Comparison of ENCODE assay signal across 37 cellular contexts in genomic region chr3:3792391-3792790, GRCh38. TPM values are rescaled to one million over a fixed set of nuclear protein-coding genes. Genes with fewer than 3 reads are reported as not detected.
"Had no signal": no experiment of that assay in that cellular context is flagged by ENCODE, and none has a peak within 500 bp of the region (broad histone marks: within the 10 kb centered on the region; RNA-seq: fewer than 3 reads in every experiment).

No MANE protein-coding gene starts in this region.

- ATAC-seq: activated CD8-positive, alpha-beta T cell treated with anti-CD3 and anti-CD28 coated beads for 36 hours; activated naive CD4-positive, alpha-beta T cell treated with anti-CD3 and anti-CD28 coated beads, Interleukin-2, amount 50 U/mL, for 72 hours; activated T-cell treated with anti-CD3 and anti-CD28 coated beads, Interleukin-2, amount 50 U/mL, for 4 hours; activated T-cell treated with anti-CD3 and anti-CD28 coated beads, Interleukin-2, amount 50 U/mL, for 72 hours; activated T-helper 17 cell treated with anti-CD3 and anti-CD28 coated beads, Interleukin-2, amount 50 U/mL, for 72 hours; body of pancreas had no signal

- DNase-seq: activated B cell treated with CpG ODN at 0.5 μM for 24 hours; activated CD4-positive, alpha-beta memory T cell treated with anti-CD3 and anti-CD28 coated beads for 36 hours; activated CD4-positive, alpha-beta T cell treated with anti-CD3 and anti-CD28 coated beads for 4 hours; activated CD4-positive, alpha-beta T cell treated with anti-CD3 and anti-CD28 coated beads, Interleukin-2, amount 10 ng/mL, durations not matched to agents 24 days and 14 days; activated CD4-positive, alpha-beta T cell treated with anti-CD3 and anti-CD28 coated beads, Interleukin-2, amount 50 U/mL, for 1 hour; activated CD4-positive, alpha-beta T cell treated with anti-CD3 and anti-CD28 coated beads, Interleukin-2, amount 50 U/mL, for 4 hours; activated CD4-positive, CD25-positive, alpha-beta regulatory T cell treated with anti-CD3 and anti-CD28 coated beads, Interleukin-2, amount 50 U/mL, for 72 hours; activated CD8-positive, alpha-beta memory T cell treated with anti-CD3 and anti-CD28 coated beads, Interleukin-2, amount 50 U/mL, for 4 hours; activated CD8-positive, alpha-beta T cell treated with anti-CD3 and anti-CD28 coated beads for 36 hours; activated effector memory CD4-positive, alpha-beta T cell treated with anti-CD3 and anti-CD28 coated beads, Interleukin-2, amount 50 U/mL, for 16 hours; activated gamma-delta T cell treated with Interleukin-2 at 50 U/mL for 16 hours; activated naive CD4-positive, alpha-beta T cell; activated naive CD4-positive, alpha-beta T cell treated with anti-CD3 and anti-CD28 coated beads for 36 hours; activated naive CD4-positive, alpha-beta T cell treated with anti-CD3 and anti-CD28 coated beads, Interleukin-2, amount 50 U/mL, for 16 hours; activated naive CD8-positive, alpha-beta T cell treated with anti-CD3 and anti-CD28 coated beads for 36 hours; activated T-cell treated with anti-CD3 and anti-CD28 coated beads for 4 hours; activated T-cell treated with anti-CD3 and anti-CD28 coated beads, Interleukin-2, amount 50 U/mL, for 1 hour; activated T-cell treated with anti-CD3 and anti-CD28 coated beads, Interleukin-2, amount 50 U/mL, for 4 hours; activated T-cell treated with anti-CD3 and anti-CD28 coated beads, Interleukin-2, amount 50 U/mL, for 72 hours; adrenal gland; amniotic stem cell; aorta; body of pancreas; brain microvascular endothelial cell; caudate nucleus; SW 1271; T-helper 1 cell; T-helper 2 cell; T-helper 9 cell had no signal

- H3K4me1 ChIP-seq: adrenal gland, body of pancreas, breast epithelium had no signal

- H3K27me3 ChIP-seq: adrenal gland, body of pancreas, brain microvascular endothelial cell, breast epithelium had no signal

- H3K36me3 ChIP-seq: adrenal gland, brain microvascular endothelial cell, breast epithelium, cardiac muscle cell had no signal

- FAIRE-seq: astrocyte, TTC549 had no signal

- H3K4me3 ChIP-seq: adrenal gland, body of pancreas, breast epithelium, cardiac muscle cell had no signal

- H3K9me3 ChIP-seq: adrenal gland, body of pancreas, breast epithelium had no signal

- H3K27ac ChIP-seq: adrenal gland, body of pancreas, brain microvascular endothelial cell, breast epithelium, cardiac muscle cell, VCaP had no signal

RNA-seq across cellular contexts. Expression of gene LRRN1, which starts 6.8 kb away (rescaled TPM):
- total RNA-seq: activated T-helper 1 cell treated with anti-CD3 and anti-CD28 coated beads, Interleukin-12 subunit alpha, Interleukin-12 subunit beta, Interleukin-2, Interleukin-4 antibody, amounts not matched to agents 30 ng/mL and 10 ng/mL and 1 ng/mL, durations not matched to agents 14 hours and 24 hours and 36 hours; activated T-helper 17 cell treated with anti-CD3 and anti-CD28 coated beads, Interleukin-2, amount 50 U/mL, for 72 hours had no signal
